ENCODE assay signal across 2 cellular contexts in genomic region chrX:48645669-48646068, GRCh38.
TF ChIP-seq lines count a peak whose summit lies in the region.

No MANE protein-coding gene starts in this region.

TF ChIP-seq in HEK293, 187 proteins besides CTCF, POLR2A, EP300 and RAD21:
- TF ChIP-seq ATF2 (tag by site-specific recombination; IDR thresholded peaks at IDR 0.05; ENCODE audit: low read depth) (peak; percentile 18; the same call in 1 of the 2 replicates), ZFP37 (tag by site-specific recombination; IDR thresholded peaks at IDR 0.05) (no peak), IKZF3 (tag by site-specific recombination; IDR thresholded peaks at IDR 0.05) (no peak), ZNF544 (tag by site-specific recombination; IDR thresholded peaks at IDR 0.05) (no peak), HOXC10 (CRISPR knock-in tag; IDR thresholded peaks at IDR 0.05) (no peak), ZSCAN16 (tag by site-specific recombination; IDR thresholded peaks at IDR 0.05) (no peak)

TF ChIP-seq in GM12878, 131 proteins besides CTCF, POLR2A, EP300 and RAD21:
- TF ChIP-seq MAX (IDR thresholded peaks at IDR 0.05; ENCODE audit: low read depth, low read length) (no peak), SIX5 (IDR thresholded peaks at IDR 0.05; ENCODE audit: low read depth, low read length, severe bottlenecking) (no peak), ATF7 (IDR thresholded peaks at IDR 0.05; ENCODE audit: low read depth) (peak; percentile 64; the same call in 1 of the 2 replicates), SMARCA5 (IDR thresholded peaks at IDR 0.05) (no peak), EZH2 (IDR thresholded peaks at IDR 0.05; ENCODE audit: borderline replicate concordance, control insufficient read depth, low read depth, low read length) (no peak), RBBP5 (conservative IDR thresholded peaks at IDR 0.05) (no peak), FOS (IDR thresholded peaks at IDR 0.05; ENCODE audit: borderline replicate concordance, extremely low read depth, insufficient read length) (no peak), SMAD1 (IDR thresholded peaks at IDR 0.05; ENCODE audit: low read depth, partially characterized antibody) (no peak)
